23 cellular contexts compared by ENCODE assay signal in genomic region chr3:71924721-71925120, GRCh38.
"Had no signal": no experiment of that assay in that cellular context is flagged by ENCODE, and none has a peak within 500 bp of the region (broad histone marks: within the 10 kb centered on the region; RNA-seq: fewer than 3 reads in every experiment).

No MANE protein-coding gene starts in this region.

- H3K4me3 Mint-ChIP-seq: activated CD4-positive, alpha-beta memory T cell treated with anti-CD3 and anti-CD28 coated beads, Interleukin-2, amount 10 ng/mL, durations not matched to agents 7 days and 5 days; activated CD4-positive, alpha-beta T cell treated with anti-CD3 and anti-CD28 coated beads, Interleukin-2, amount 10 ng/mL, durations not matched to agents 24 days and 14 days; activated naive CD4-positive, alpha-beta T cell treated with anti-CD3 and anti-CD28 coated beads for 36 hours; activated T-cell treated with anti-CD3 and anti-CD28 coated beads, Interleukin-2, amount 50 U/mL, for 72 hours; mesothelial cell of epicardium; natural killer cell had no signal

- H3K27me3 ChIP-seq: ovary, right atrium auricular region, upper lobe of left lung had no signal

- H3K36me3 ChIP-seq: cardiac muscle cell, ovary, prostate gland, right atrium auricular region, upper lobe of left lung had no signal

- H3K4me1 Mint-ChIP-seq: activated CD4-positive, alpha-beta memory T cell treated with anti-CD3 and anti-CD28 coated beads, Interleukin-2, amount 10 ng/mL, durations not matched to agents 7 days and 5 days; mesothelial cell of epicardium; natural killer cell had no signal

- DNase-seq: activated CD4-positive, alpha-beta memory T cell treated with anti-CD3 and anti-CD28 coated beads, Interleukin-2, amount 10 ng/mL, durations not matched to agents 7 days and 5 days; activated CD4-positive, alpha-beta T cell treated with anti-CD3 and anti-CD28 coated beads, Interleukin-2, amount 10 ng/mL, durations not matched to agents 24 days and 14 days; activated effector memory CD4-positive, alpha-beta T cell treated with Interleukin-2 at 50 U/mL for 16 hours; activated naive CD4-positive, alpha-beta T cell treated with anti-CD3 and anti-CD28 coated beads for 36 hours; activated T-cell treated with anti-CD3 and anti-CD28 coated beads, Interleukin-2, amount 50 U/mL, for 72 hours; amygdala; cortex of kidney; erythroblast; foreskin keratinocyte; hippocampal formation; left ventricle myocardium superior; mammary epithelial cell; natural killer cell; ovary; stimulated activated CD4-positive, alpha-beta T cell treated with anti-CD3 and anti-CD28 coated beads, Interleukin-12 subunit alpha, Interleukin-12 subunit beta, amount 100 ng/mL, for 4 hours; stimulated activated CD4-positive, alpha-beta T cell treated with anti-CD3 and anti-CD28 coated beads, Interleukin-4, amount 100 ng/mL, for 4 hours; stimulated activated naive CD8-positive, alpha-beta T cell treated with anti-CD3 and anti-CD28 coated beads, Interleukin-15, Interleukin-2, amounts not matched to agents 100 U/mL and 50 U/mL, for 24 hours; upper lobe of left lung had no signal

- H3K4me1 ChIP-seq: foreskin keratinocyte, prostate gland, right atrium auricular region, upper lobe of left lung had no signal

- H3K27ac ChIP-seq: cardiac muscle cell, foreskin keratinocyte, ovary, prostate gland, right atrium auricular region, upper lobe of left lung had no signal

- ATAC-seq: activated CD4-positive, CD25-positive, alpha-beta regulatory T cell treated with anti-CD3 and anti-CD28 coated beads, Interleukin-2, amount 50 U/mL, for 24 hours; activated T-cell treated with anti-CD3 and anti-CD28 coated beads, Interleukin-2, amount 50 U/mL, for 72 hours; foreskin keratinocyte; left ventricle myocardium superior; natural killer cell; stimulated activated naive CD8-positive, alpha-beta T cell treated with anti-CD3 and anti-CD28 coated beads, Interleukin-15, Interleukin-2, amounts not matched to agents 100 U/mL and 50 U/mL, for 24 hours had no signal

- H3K4me3 ChIP-seq: cardiac muscle cell, ovary, prostate gland, right atrium auricular region, upper lobe of left lung had no signal

- H3K36me3 Mint-ChIP-seq: mesothelial cell of epicardium, natural killer cell had no signal

- H3K9me3 Mint-ChIP-seq: activated CD4-positive, alpha-beta memory T cell treated with anti-CD3 and anti-CD28 coated beads, Interleukin-2, amount 10 ng/mL, durations not matched to agents 7 days and 5 days; activated CD4-positive, alpha-beta T cell treated with anti-CD3 and anti-CD28 coated beads, Interleukin-2, amount 10 ng/mL, durations not matched to agents 24 days and 14 days; activated naive CD4-positive, alpha-beta T cell treated with anti-CD3 and anti-CD28 coated beads for 36 hours; activated T-cell treated with anti-CD3 and anti-CD28 coated beads, Interleukin-2, amount 50 U/mL, for 72 hours; mesothelial cell of epicardium; natural killer cell had no signal

- H3K27ac Mint-ChIP-seq: activated CD4-positive, alpha-beta memory T cell treated with anti-CD3 and anti-CD28 coated beads, Interleukin-2, amount 10 ng/mL, durations not matched to agents 7 days and 5 days; activated CD4-positive, alpha-beta T cell treated with anti-CD3 and anti-CD28 coated beads, Interleukin-2, amount 10 ng/mL, durations not matched to agents 24 days and 14 days; activated naive CD4-positive, alpha-beta T cell treated with anti-CD3 and anti-CD28 coated beads for 36 hours; activated T-cell treated with anti-CD3 and anti-CD28 coated beads, Interleukin-2, amount 50 U/mL, for 72 hours; mesothelial cell of epicardium; natural killer cell had no signal

- H3K9me3 ChIP-seq: ovary, prostate gland, right atrium auricular region, upper lobe of left lung had no signal
